In the genomic region with DNA sequence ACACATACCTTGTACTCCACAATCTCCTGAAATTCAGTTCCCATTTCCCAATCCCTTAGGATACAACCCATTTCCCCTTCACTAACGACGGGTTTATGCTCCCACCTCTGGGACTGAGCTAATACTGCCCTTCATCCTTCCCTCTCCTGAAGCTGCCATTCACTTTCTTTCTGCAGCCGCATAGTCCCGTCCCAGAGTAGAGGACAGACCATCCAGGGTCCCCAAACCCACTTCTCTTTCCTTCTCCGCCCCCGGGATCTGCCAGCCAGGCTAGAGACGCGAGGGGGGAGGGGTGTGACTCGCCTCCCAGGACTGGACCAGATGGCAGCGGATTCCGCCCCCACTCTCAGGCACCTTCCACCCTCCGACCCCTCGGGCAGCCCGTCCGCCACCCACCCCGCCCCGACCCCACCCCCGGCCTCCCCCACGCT, we compare ENCODE assay signal across 8 cellular contexts. TPM values are rescaled to one million over a fixed set of nuclear protein-coding genes. Genes with fewer than 3 reads are reported as not detected.
DNase-seq lines count a peak whose midpoint lies in the region; ATAC-seq, FAIRE-seq and TF ChIP-seq lines count a peak whose summit lies in the region.

No MANE protein-coding gene starts in this region.

- DNase-seq in GM03348 (ENCODE audit: low spot score) (peak; percentile 76), NCI-H82 treated with DMSO at 0.1 percent for 48 hours (lab: John Stamatoyannopoulos, UW; ENCODE audit: unreplicated experiment) (peak; percentile 75), glomerular visceral epithelial cell (ENCODE audit: extremely low spot score) (peak; percentile 30), omental fat pad (ENCODE audit: low spot score) (no peak), urothelium cell line (ENCODE audit: low spot score) (peak; percentile 55)
- DNase-seq in activated T-helper 9 cell treated with anti-CD3 and anti-CD28 coated beads, Interleukin-2, amount 50 U/mL, for 16 hours (ENCODE audit: low read depth) = peak; percentile 5

- TF ChIP-seq CTCF in omental fat pad (IDR thresholded peaks at IDR 0.05) = no peak

- no peak for FAIRE-seq in urothelium cell line (lab: Jason Lieb, UNC)

- ATAC-seq in HG02642 (IDR thresholded peaks at IDR 0.05; ENCODE audit: poor library complexity, unreplicated experiment) (peak; percentile 36), omental fat pad (ENCODE audit: low FRiP score) (peak; percentile 82), HG02938 (IDR thresholded peaks at IDR 0.05; ENCODE audit: unreplicated experiment) (no peak)

RNA-seq across cellular contexts. Expression of gene ABL2, which starts 0.7 kb away (rescaled TPM):
- 100 to 1,000 TPM in 1 of 4 donors, 10 to 100 TPM in 3; 19.1 to 128 (median 39.9) TPM for total RNA-seq in omental fat pad
